8 cellular contexts compared by ENCODE assay signal in the genomic region with DNA sequence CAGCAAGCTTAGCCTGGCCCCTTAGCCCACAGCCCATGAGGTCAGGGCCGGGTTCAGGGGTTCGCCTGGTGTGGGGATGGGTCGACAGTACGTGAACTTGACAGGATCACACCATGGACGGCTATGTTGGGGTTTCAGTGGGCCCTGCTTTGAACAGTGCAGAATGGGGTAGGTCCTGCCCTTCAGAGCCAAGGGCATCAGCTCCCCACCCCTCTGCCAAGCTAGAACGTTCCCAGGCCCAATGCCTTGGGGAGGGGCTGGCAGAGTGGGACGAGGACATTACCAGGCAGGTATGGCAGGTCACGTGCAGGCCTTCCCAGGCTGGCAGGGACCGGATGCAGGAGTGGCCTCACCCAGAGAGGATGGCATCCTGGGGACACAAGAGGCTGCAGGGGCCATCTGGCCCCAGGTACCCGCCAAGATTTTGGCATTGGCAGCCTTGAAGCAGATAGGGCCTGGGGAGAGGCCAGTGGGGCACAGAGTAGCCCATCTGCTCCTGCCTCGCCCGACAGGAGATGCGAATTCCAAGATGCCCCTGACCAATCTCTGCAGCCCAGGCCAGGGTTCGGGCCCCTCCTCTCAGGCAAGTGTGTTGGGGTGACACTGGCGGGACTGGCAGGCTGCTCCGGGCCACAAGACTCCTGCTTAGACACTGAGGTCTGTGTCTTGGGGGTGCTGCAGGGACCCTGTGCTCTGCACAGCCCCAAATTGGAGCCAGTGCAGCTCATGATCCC. TPM values are rescaled to one million over a fixed set of nuclear protein-coding genes. Genes with fewer than 3 reads are reported as not detected.
DNase-seq lines count a peak whose midpoint lies in the region; ATAC-seq, FAIRE-seq and TF ChIP-seq lines count a peak whose summit lies in the region.
"Not testable (repeated sequence)": the region's sequence is repeated elsewhere in the genome, so short reads cannot be mapped to it uniquely, and the experiment has no call there.

No MANE protein-coding gene starts in this region.

- H3K36me3 Mint-ChIP-seq in activated T-cell treated with anti-CD3 and anti-CD28 coated beads, Interleukin-2, amount 50 U/mL, for 4 hours (ENCODE audit: insufficient read depth); chondrocyte (ENCODE audit: low read depth): not testable (repeated sequence)

- H3K4me2 ChIP-seq in KMS-11 (peak overlapping the region; percentile 42; the same call in 1 of the 2 replicates), OCI-LY7 (ENCODE audit: low read length) (peak overlapping the region; percentile 100)

- not testable (repeated sequence) for TF ChIP-seq CTCF in KMS-11 (conservative IDR thresholded peaks at IDR 0.05; ENCODE audit: low read depth, low read length); OCI-LY7 (conservative IDR thresholded peaks at IDR 0.05; ENCODE audit: low read length); chondrocyte (IDR thresholded peaks at IDR 0.05); pancreas (IDR thresholded peaks at IDR 0.05); tibial artery (IDR thresholded peaks at IDR 0.05)

- H3K27me3 Mint-ChIP-seq in activated T-cell treated with anti-CD3 and anti-CD28 coated beads, Interleukin-2, amount 50 U/mL, for 4 hours (ENCODE audit: low read depth); chondrocyte (ENCODE audit: low read depth): not testable (repeated sequence)

- not testable (repeated sequence) for H3K27me3 ChIP-seq in KMS-11 (ENCODE audit: insufficient read depth, low read depth); pancreas
- peaks cover 3 to 41% of the 10 kb centered on the region in 2 donors for H3K27me3 ChIP-seq in tibial artery

- H3K4me3 ChIP-seq in KMS-11 (IDR thresholded peaks at IDR 0.05; ENCODE audit: insufficient read depth, low read depth, low read length); OCI-LY7 (ENCODE audit: low read depth, low read length, poor library complexity, severe bottlenecking): not testable (repeated sequence)
- H3K4me3 ChIP-seq in pancreas, result peak overlapping the region in 2 of 4 donors; percentile 25 to 46
- peak overlapping the region; percentile 35 to 51 for H3K4me3 ChIP-seq in tibial artery

- H3K9me3 Mint-ChIP-seq in activated T-cell treated with anti-CD3 and anti-CD28 coated beads, Interleukin-2, amount 50 U/mL, for 4 hours; chondrocyte (ENCODE audit: low read depth): not testable (repeated sequence)

- intact Hi-C loops in OCI-LY7 (cut with micrococcal nuclease; ENCODE audit: unreplicated experiment), result not testable (repeated sequence)
- intact Hi-C loops in pancreas (cut with DNase I) (loop anchor here in 2 of 3 donors (10.0 kb wide), 2 partner anchors 47 to 103 kb away; partner anchors contain the start of genes C8G (in 1 of the 2), CCDC183 (in 1 of the 2), FBXW5 (in 1 of the 2) and TMEM141 (in 1 of the 2)), tibial artery (cut with DNase I; ENCODE audit: low total_unique reads) (loop anchor here (5.0 kb wide), 2 partner anchors 35 to 185 kb away; partner anchors contain the start of genes ABCA2 and RABL6)

- 15 to 19% methylated on average over 14 to 16 of the region's 16 CpGs for WGBS in pancreas, 2 donors

- H3K27ac Mint-ChIP-seq in chondrocyte (ENCODE audit: unreplicated experiment), result peak overlapping the region; percentile 80

- CTCF ChIA-PET in OCI-LY7 (lab: Charles Lee; ENCODE audit: unreplicated experiment), result not testable (repeated sequence)

- H3K9me2 ChIP-seq in OCI-LY7 (ENCODE audit: insufficient read depth, low read length), result not testable (repeated sequence)

- not testable (repeated sequence) for BruUV-seq in OCI-LY7 (replicated peaks; lab: Mats Ljungman, UMichigan)

- ATAC-seq in activated T-cell treated with anti-CD3 and anti-CD28 coated beads, Interleukin-2, amount 50 U/mL, for 4 hours, result not testable (repeated sequence)
- peak; percentile 4 for ATAC-seq in left lobe of liver
- ATAC-seq in pancreas, result peak; percentile 16 to 31 (median 26)

- not testable (repeated sequence) for H3K79me2 ChIP-seq in KMS-11 (ENCODE audit: insufficient read depth, low read depth); OCI-LY7 (ENCODE audit: insufficient read depth, low read depth, low read length)

- peaks cover 16% of the 10 kb centered on the region for H3K4me1 Mint-ChIP-seq in activated T-cell treated with anti-CD3 and anti-CD28 coated beads, Interleukin-2, amount 50 U/mL, for 4 hours (ENCODE audit: low read depth)
- peaks cover 39% of the 10 kb centered on the region for H3K4me1 Mint-ChIP-seq in chondrocyte (ENCODE audit: low read depth)

- H3K4me1 ChIP-seq in KMS-11 (ENCODE audit: low read depth, poor library complexity, severe bottlenecking) (peaks cover 29% of the 10 kb centered on the region), OCI-LY7 (ENCODE audit: insufficient read depth, low read length, poor library complexity, severe bottlenecking) (peaks cover 22% of the 10 kb centered on the region), pancreas (peaks cover 21 to 29% (median 26%) of the 10 kb centered on the region in 3 donors), tibial artery (peaks cover 0 to 64% (median 43%) of the 10 kb centered on the region in 4 donors)

- H3K27ac ChIP-seq in KMS-11; OCI-LY7 (ENCODE audit: low read depth, low read length, poor library complexity, severe bottlenecking); tibial artery: not testable (repeated sequence)
- H3K27ac ChIP-seq in pancreas, result peak overlapping the region; percentile 70 to 79 (median 76)

- H2AFZ ChIP-seq in KMS-11 (ENCODE audit: low read depth); OCI-LY7 (ENCODE audit: low read length): not testable (repeated sequence)

- not testable (repeated sequence) for H3K9ac ChIP-seq in KMS-11

- H3K9me3 ChIP-seq in OCI-LY7 (ENCODE audit: low read length); pancreas; tibial artery: not testable (repeated sequence)

- POLR2A ChIA-PET in OCI-LY7 (lab: Charles Lee), result interaction anchor here (1.2 kb wide), 1 partner anchor 34 kb away, joined by 3 read pairs; the partner anchor contains the start of gene RABL6

- FAIRE-seq in pancreas (lab: Jason Lieb, UNC), result not testable (repeated sequence)

- peak; percentile 89 for DNase-seq in DMS 273 (lab: John Stamatoyannopoulos, UW; ENCODE audit: unreplicated experiment)
- DNase-seq in OCI-LY7 (ENCODE audit: low spot score); activated T-cell treated with anti-CD3 and anti-CD28 coated beads, Interleukin-2, amount 50 U/mL, for 4 hours; chondrocyte (ENCODE audit: low spot score); tibial artery: not testable (repeated sequence)
- DNase-seq in left lobe of liver (ENCODE audit: low spot score), result peak; percentile 61
- peak in 3 of 6 donors; percentile 63 to 72 (median 68) for DNase-seq in pancreas

- peak overlapping the region; percentile 79 for H3K4me3 Mint-ChIP-seq in activated T-cell treated with anti-CD3 and anti-CD28 coated beads, Interleukin-2, amount 50 U/mL, for 4 hours
- H3K4me3 Mint-ChIP-seq in chondrocyte (ENCODE audit: unreplicated experiment), result peak overlapping the region; percentile 73

- H4K20me1 ChIP-seq in KMS-11 (ENCODE audit: insufficient read depth); OCI-LY7 (ENCODE audit: insufficient read depth, low read length): not testable (repeated sequence)

- not testable (repeated sequence) for H3K36me3 ChIP-seq in KMS-11 (ENCODE audit: insufficient read depth)
- H3K36me3 ChIP-seq in OCI-LY7 (ENCODE audit: insufficient read depth, low read length), result peaks cover 39% of the 10 kb centered on the region
- peaks cover 0 to 12% (median 0%) of the 10 kb centered on the region in 3 donors for H3K36me3 ChIP-seq in pancreas
- H3K36me3 ChIP-seq in tibial artery, result peaks cover 12 to 44% (median 27%) of the 10 kb centered on the region in 3 donors

RNA-seq across cellular contexts. Expression of gene AJM1, which starts 0.5 kb away (rescaled TPM):
- total RNA-seq in OCI-LY7 (2014; rRNA removed; shearing (Covaris generic)), result 2.4 and 2.5 TPM in 2 replicates
- total RNA-seq in OCI-LY7 (2022) (4.6 and 5.1 TPM in 2 replicates), chondrocyte (6.3 to 7.5 TPM (median 7.4 TPM) in 3 replicates), left lobe of liver (4.1 TPM), pancreas (1 to 10 TPM; 2.9 to 5.5 (median 4.2) TPM)
- total RNA-seq in activated T-cell treated with anti-CD3 and anti-CD28 coated beads, Interleukin-2, amount 50 U/mL, for 4 hours, result 1 to 10 TPM; 1.5 to 2.2 (median 1.7) TPM
- polyA plus RNA-seq in pancreas, result 10 to 100 TPM in 1 of 2 donors, 1 to 10 TPM in 1; 9.0 to 11.7 TPM

RNA-seq across cellular contexts. Expression of gene PHPT1, which starts 7.4 kb away (rescaled TPM):
- total RNA-seq in OCI-LY7 (2014; rRNA removed; shearing (Covaris generic)), result 56.9 and 81.9 TPM in 2 replicates
- total RNA-seq in OCI-LY7 (2022) (42.4 and 49.9 TPM in 2 replicates), chondrocyte (165 to 193 TPM (median 192 TPM) in 3 replicates), left lobe of liver (58.2 TPM), pancreas (10 to 100 TPM; 75.2 to 95.5 (median 79.0) TPM)
- total RNA-seq in activated T-cell treated with anti-CD3 and anti-CD28 coated beads, Interleukin-2, amount 50 U/mL, for 4 hours, result 100 to 1,000 TPM; 112 to 120 (median 119) TPM
- 100 to 1,000 TPM; 180 to 189 TPM for polyA plus RNA-seq in pancreas

RNA-seq across cellular contexts. Expression of gene MAMDC4, which starts 10.3 kb away (rescaled TPM):
- 11.7 and 14.0 TPM in 2 replicates for total RNA-seq in OCI-LY7 (2014; rRNA removed; shearing (Covaris generic))
- total RNA-seq in OCI-LY7 (2022) (12.7 and 14.2 TPM in 2 replicates), chondrocyte (7.7 to 9.2 TPM (median 7.7 TPM) in 3 replicates), left lobe of liver (28.6 TPM), pancreas (10 to 100 TPM in 1 of 6 donors, 1 to 10 TPM in 5; 3.0 to 13.3 (median 4.8) TPM)
- 10 to 100 TPM; 10.7 to 13.9 (median 11.0) TPM for total RNA-seq in activated T-cell treated with anti-CD3 and anti-CD28 coated beads, Interleukin-2, amount 50 U/mL, for 4 hours
- polyA plus RNA-seq in pancreas, result 10 to 100 TPM; 28.7 to 38.6 TPM

RNA-seq across cellular contexts. Expression of gene EDF1, which starts 24.3 kb away (rescaled TPM):
- 272 and 409 TPM in 2 replicates for total RNA-seq in OCI-LY7 (2014; rRNA removed; shearing (Covaris generic))
- total RNA-seq in OCI-LY7 (2022), result 222 and 246 TPM in 2 replicates
- total RNA-seq in activated T-cell treated with anti-CD3 and anti-CD28 coated beads, Interleukin-2, amount 50 U/mL, for 4 hours, result 100 to 1,000 TPM; 330 to 366 (median 351) TPM
- total RNA-seq in chondrocyte, result 296 to 328 TPM (median 320 TPM) in 3 replicates
- total RNA-seq in left lobe of liver, result 232 TPM
- 100 to 1,000 TPM; 230 to 422 (median 268) TPM for total RNA-seq in pancreas
- polyA plus RNA-seq in pancreas, result 100 to 1,000 TPM; 443 to 612 TPM

RNA-seq across cellular contexts. Expression of gene RABL6, which starts 34.1 kb away (rescaled TPM):
- total RNA-seq in OCI-LY7 (2014; rRNA removed; shearing (Covaris generic)), result 97.0 and 113 TPM in 2 replicates
- 126 and 133 TPM in 2 replicates for total RNA-seq in OCI-LY7 (2022)
- 100 to 1,000 TPM in 2 of 3 donors, 10 to 100 TPM in 1; 90.6 to 103 (median 100) TPM for total RNA-seq in activated T-cell treated with anti-CD3 and anti-CD28 coated beads, Interleukin-2, amount 50 U/mL, for 4 hours
- 61.5 to 71.8 TPM (median 62.2 TPM) in 3 replicates for total RNA-seq in chondrocyte
- 18.4 TPM for total RNA-seq in left lobe of liver
- total RNA-seq in pancreas, result 10 to 100 TPM; 50.7 to 76.5 (median 60.4) TPM
- polyA plus RNA-seq in pancreas, result 100 to 1,000 TPM in 1 of 2 donors, 10 to 100 TPM in 1; 98.0 to 119 TPM
